Comparison of ENCODE assay signal across 15 cellular contexts in the genomic region with DNA sequence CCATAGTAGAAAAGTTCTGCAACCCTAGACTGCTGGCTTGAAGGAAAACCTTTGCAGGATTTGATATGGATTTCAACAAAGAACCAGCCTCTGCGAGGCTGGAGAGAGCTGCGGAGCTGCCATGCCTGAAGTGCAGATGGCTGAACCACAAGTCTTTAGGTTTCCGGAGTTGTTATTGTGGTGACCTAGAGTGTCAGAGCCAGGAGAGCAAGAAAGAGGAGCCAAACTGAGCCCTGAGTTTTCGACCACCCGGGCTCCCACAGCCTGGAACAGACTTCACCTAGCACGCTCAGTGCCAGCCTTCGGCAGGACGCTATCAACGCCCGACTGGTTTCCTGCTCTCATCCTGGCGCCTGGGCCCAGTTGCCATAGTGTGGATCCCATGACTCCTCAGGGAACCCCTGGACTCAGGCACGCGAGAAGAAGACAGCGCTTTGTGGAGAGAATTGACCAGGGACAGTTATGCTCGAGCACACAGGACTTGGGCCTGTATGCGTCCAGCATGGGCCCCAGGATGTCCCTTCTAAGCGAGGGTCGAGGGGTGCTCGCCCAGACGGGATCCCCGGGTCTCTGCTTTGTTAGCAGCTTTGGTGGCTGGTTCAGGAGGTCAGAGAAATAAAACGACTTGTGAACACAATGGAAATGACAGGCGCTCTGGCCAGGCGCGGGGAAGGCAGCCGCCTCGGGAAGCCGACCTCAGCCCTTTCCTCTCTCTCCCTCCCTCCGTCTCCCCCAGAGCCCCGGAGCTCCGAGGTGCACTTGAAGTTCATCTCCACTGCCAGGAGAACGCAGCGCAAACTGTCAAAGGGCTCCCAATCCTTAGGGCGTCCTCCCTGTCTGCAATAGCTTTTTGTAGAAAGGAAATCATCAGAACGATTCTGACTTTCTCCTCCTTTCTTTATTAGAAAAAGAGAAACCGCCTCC. TPM values are rescaled to one million over a fixed set of nuclear protein-coding genes. Genes with fewer than 3 reads are reported as not detected.
A peak's percentile ranks its signal among the peaks of the same experiment; 100 is the strongest.
DNase-seq lines count a peak whose midpoint lies in the region; ATAC-seq and TF ChIP-seq lines count a peak whose summit lies in the region.
"Had no signal": no experiment of that assay in that cellular context is flagged by ENCODE, and none has a peak within 500 bp of the region (broad histone marks: within the 10 kb centered on the region; RNA-seq: fewer than 3 reads in every experiment).

No MANE protein-coding gene starts in this region.

- TF ChIP-seq CTCF in thyroid gland (IDR thresholded peaks at IDR 0.05): no peak

- H3K4me1 Mint-ChIP-seq in activated CD4-positive, alpha-beta T cell treated with anti-CD3 and anti-CD28 coated beads, Interleukin-2, amount 10 ng/mL, durations not matched to agents 7 days and 5 days: peaks cover 27% of the 10 kb centered on the region
- peaks cover 24% of the 10 kb centered on the region for H3K4me1 Mint-ChIP-seq in stimulated activated effector memory CD8-positive, alpha-beta T cell treated with anti-CD3 and anti-CD28 coated beads, Interleukin-12 subunit alpha, Interleukin-12 subunit beta, amount 100 ng/mL, for 72 hours

- ATAC-seq in stimulated activated effector memory CD8-positive, alpha-beta T cell treated with anti-CD3 and anti-CD28 coated beads, Interleukin-12 subunit alpha, Interleukin-12 subunit beta, amount 100 ng/mL, for 72 hours: peak; percentile 3
- no peak for ATAC-seq in HG03139 (IDR thresholded peaks at IDR 0.05; ENCODE audit: unreplicated experiment)
- ATAC-seq: mucosa of descending colon had no signal

- no peak overlapping the region for H3K27ac Mint-ChIP-seq in activated CD4-positive, alpha-beta T cell treated with anti-CD3 and anti-CD28 coated beads, Interleukin-2, amount 10 ng/mL, durations not matched to agents 7 days and 5 days
- H3K27ac Mint-ChIP-seq in stimulated activated effector memory CD8-positive, alpha-beta T cell treated with anti-CD3 and anti-CD28 coated beads, Interleukin-12 subunit alpha, Interleukin-12 subunit beta, amount 100 ng/mL, for 72 hours: no peak overlapping the region
- H3K27ac Mint-ChIP-seq: dendritic cell treated with granulocyte-macrophage colony-stimulating factor and Interleukin-4, amounts not matched to agents 40 ng/mL and 50 ng/mL, for 4 days had no signal

- H3K36me3 Mint-ChIP-seq in activated CD4-positive, alpha-beta T cell treated with anti-CD3 and anti-CD28 coated beads, Interleukin-2, amount 10 ng/mL, durations not matched to agents 7 days and 5 days (ENCODE audit: low read depth): no peaks in the 10 kb centered on the region
- no peaks in the 10 kb centered on the region for H3K36me3 Mint-ChIP-seq in stimulated activated effector memory CD8-positive, alpha-beta T cell treated with anti-CD3 and anti-CD28 coated beads, Interleukin-12 subunit alpha, Interleukin-12 subunit beta, amount 100 ng/mL, for 72 hours

- no peak for DNase-seq in activated CD4-positive, alpha-beta T cell treated with anti-CD3 and anti-CD28 coated beads, Interleukin-2, amount 10 ng/mL, durations not matched to agents 7 days and 5 days
- DNase-seq in activated CD4-positive, alpha-beta T cell treated with anti-CD3 and anti-CD28 coated beads for 48 hours: no peak
- DNase-seq in NCI-H69 (lab: John Stamatoyannopoulos, UW) (peak; percentile 67), head of caudate nucleus (peak in 25 of 42 donors; percentile 7 to 52 (median 26)), thyroid gland (no peak), ureter (ENCODE audit: low spot score) (no peak)
- DNase-seq in stimulated activated effector memory CD8-positive, alpha-beta T cell treated with anti-CD3 and anti-CD28 coated beads, Interleukin-12 subunit alpha, Interleukin-12 subunit beta, amount 100 ng/mL, for 72 hours (ENCODE audit: low spot score in 2 of 2): no peak
- DNase-seq: activated effector memory CD4-positive, alpha-beta T cell treated with anti-CD3 and anti-CD28 coated beads, Interleukin-2, amount 50 U/mL, for 16 hours; mucosa of descending colon; NCI-H2029 treated with DMSO at 0.1 percent for 48 hours had no signal

- intact Hi-C loops in head of caudate nucleus (cut with DNase I) (no loop called here), thyroid gland (cut with DNase I) (no loop called here)

- no peak overlapping the region for H3K4me3 ChIP-seq in thyroid gland (replicated peaks in 1 of 3)
- H3K4me3 ChIP-seq: mucosa of descending colon had no signal

- TF ChIP-seq POLR2A in thyroid gland (IDR thresholded peaks at IDR 0.05): no peak

- peaks cover 8% of the 10 kb centered on the region for H3K27me3 ChIP-seq in thyroid gland

- H3K9me3 ChIP-seq in thyroid gland: no peaks in the 10 kb centered on the region
- H3K9me3 ChIP-seq: mucosa of descending colon had no signal

- no peak overlapping the region for H3K27ac ChIP-seq in thyroid gland
- H3K27ac ChIP-seq: HL-60 had no signal

- peak overlapping the region; percentile 32 for H3K4me3 Mint-ChIP-seq in activated CD4-positive, alpha-beta T cell treated with anti-CD3 and anti-CD28 coated beads, Interleukin-2, amount 10 ng/mL, durations not matched to agents 7 days and 5 days
- H3K4me3 Mint-ChIP-seq in stimulated activated effector memory CD8-positive, alpha-beta T cell treated with anti-CD3 and anti-CD28 coated beads, Interleukin-12 subunit alpha, Interleukin-12 subunit beta, amount 100 ng/mL, for 72 hours: peak overlapping the region; percentile 59
- H3K4me3 Mint-ChIP-seq: dendritic cell treated with granulocyte-macrophage colony-stimulating factor and Interleukin-4, amounts not matched to agents 40 ng/mL and 50 ng/mL, for 4 days had no signal

- POLR2A ChIA-PET in activated CD4-positive, alpha-beta T cell treated with anti-CD3 and anti-CD28 coated beads, Interleukin-2, amount 10 ng/mL, durations not matched to agents 7 days and 5 days (lab: Charles Lee): no interaction called here

- peaks cover 5 to 8% of the 10 kb centered on the region in 2 donors for H3K4me1 ChIP-seq in thyroid gland

- H3K9me3 Mint-ChIP-seq in activated CD4-positive, alpha-beta T cell treated with anti-CD3 and anti-CD28 coated beads, Interleukin-2, amount 10 ng/mL, durations not matched to agents 7 days and 5 days: no peaks in the 10 kb centered on the region
- H3K9me3 Mint-ChIP-seq in stimulated activated effector memory CD8-positive, alpha-beta T cell treated with anti-CD3 and anti-CD28 coated beads, Interleukin-12 subunit alpha, Interleukin-12 subunit beta, amount 100 ng/mL, for 72 hours: no peaks in the 10 kb centered on the region
- H3K9me3 Mint-ChIP-seq: dendritic cell treated with granulocyte-macrophage colony-stimulating factor and Interleukin-4, amounts not matched to agents 40 ng/mL and 50 ng/mL, for 4 days had no signal

- H3K36me3 ChIP-seq in thyroid gland: no peaks in the 10 kb centered on the region

- CTCF ChIA-PET in activated CD4-positive, alpha-beta T cell treated with anti-CD3 and anti-CD28 coated beads, Interleukin-2, amount 10 ng/mL, durations not matched to agents 7 days and 5 days (lab: Charles Lee): no interaction called here

- WGBS in thyroid gland, 2 donors: 3 to 10% methylated on average over 36 of the region's 36 CpGs

- peaks cover 75% of the 10 kb centered on the region for H3K27me3 Mint-ChIP-seq in activated CD4-positive, alpha-beta T cell treated with anti-CD3 and anti-CD28 coated beads, Interleukin-2, amount 10 ng/mL, durations not matched to agents 7 days and 5 days

RNA-seq across cellular contexts. Expression of a gene that starts 1.8 kb away (rescaled TPM):
- not detected for total RNA-seq in activated CD4-positive, alpha-beta T cell treated with anti-CD3 and anti-CD28 coated beads, Interleukin-2, amount 10 ng/mL, durations not matched to agents 7 days and 5 days
- total RNA-seq in thyroid gland (not detected), ureter (not detected)
- total RNA-seq: mucosa of descending colon, RPMI7951, skeletal muscle tissue had no signal

Comparison
In these comparisons a context has a peak if more than half of its experiments do, and no peak if none do; other contexts are left out.
1. DNase-seq: peak in NCI-H69 (single experiment) and head of caudate nucleus (25 of 42); none in activated CD4-positive, alpha-beta T cell treated with anti-CD3 and anti-CD28 coated beads, Interleukin-2, amount 10 ng/mL, durations not matched to agents 7 days and 5 days (single experiment), activated CD4-positive, alpha-beta T cell treated with anti-CD3 and anti-CD28 coated beads for 48 hours (single experiment), stimulated activated effector memory CD8-positive, alpha-beta T cell treated with anti-CD3 and anti-CD28 coated beads, Interleukin-12 subunit alpha, Interleukin-12 subunit beta, amount 100 ng/mL, for 72 hours (0 of 2), thyroid gland (0 of 2) and ureter (single experiment).